In the genomic region with DNA sequence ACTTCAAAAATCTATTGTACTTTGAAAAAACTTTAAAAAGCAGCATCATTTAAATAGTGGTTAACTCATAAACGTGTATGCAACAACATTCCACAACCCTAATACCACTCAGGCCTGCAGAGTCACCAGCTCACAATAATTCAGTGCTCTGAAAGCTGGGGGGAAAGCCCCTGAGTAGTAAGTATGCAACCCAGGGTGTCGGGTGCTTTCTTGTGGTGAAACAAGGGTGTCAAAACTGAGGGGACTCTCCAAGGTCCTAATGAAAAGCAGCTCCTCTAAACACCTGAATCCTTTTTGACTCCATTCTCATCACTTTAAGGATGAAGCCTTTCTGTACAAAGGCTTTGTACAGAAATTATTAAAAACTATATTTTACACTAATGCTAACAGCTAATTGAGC, we compare ENCODE assay signal across 8 cellular contexts. TPM values are rescaled to one million over a fixed set of nuclear protein-coding genes. Genes with fewer than 3 reads are reported as not detected.
A peak's percentile ranks its signal among the peaks of the same experiment; 100 is the strongest.
DNase-seq lines count a peak whose midpoint lies in the region; ATAC-seq and TF ChIP-seq lines count a peak whose summit lies in the region.

No MANE protein-coding gene starts in this region.

- no peaks in the 10 kb centered on the region for H3K4me1 ChIP-seq in upper lobe of left lung
- peaks cover 0 to 6% (median 0%) of the 10 kb centered on the region in 9 donors for H3K4me1 ChIP-seq in heart right ventricle

- H3K36me3 ChIP-seq in upper lobe of left lung (peaks cover under 1 to 47% (median 18%) of the 10 kb centered on the region in 4 donors), heart right ventricle (peaks cover 0 to 93% (median 29%) of the 10 kb centered on the region in 9 donors)

- no peak for TF ChIP-seq CTCF in upper lobe of left lung (IDR thresholded peaks at IDR 0.05)
- TF ChIP-seq CTCF in heart right ventricle (IDR thresholded peaks at IDR 0.05): no peak

- 58 to 71% methylated on average over 2 of the region's 2 CpGs for WGBS in upper lobe of left lung, 2 donors
- WGBS in heart right ventricle, 2 donors: 86 to 88% methylated on average over 2 of the region's 2 CpGs

- H3K4me3 ChIP-seq in upper lobe of left lung (no peak overlapping the region), heart right ventricle (no peak overlapping the region)

- ATAC-seq in GM19023 (IDR thresholded peaks at IDR 0.05; ENCODE audit: unreplicated experiment): peak; percentile 99
- ATAC-seq in HG03097 (IDR thresholded peaks at IDR 0.05; ENCODE audit: low FRiP score, unreplicated experiment): peak; percentile 75
- no peak for ATAC-seq in upper lobe of left lung (ENCODE audit: low FRiP score in 2 of 2)
- no peak for ATAC-seq in heart right ventricle

- H3K27ac ChIP-seq in upper lobe of left lung (no peak overlapping the region), heart right ventricle (no peak overlapping the region)

- TF ChIP-seq POLR2A in upper lobe of left lung (IDR thresholded peaks at IDR 0.05): no peak

- peak in 2 of 3 experiments; percentile 18 to 23 for DNase-seq in activated CD8-positive, alpha-beta memory T cell treated with anti-CD3 and anti-CD28 coated beads for 48 hours (ENCODE audit: low read depth in 2 of 3, low spot score in 2 of 3)
- peak; percentile 42 to 58 (median 44) for DNase-seq in stimulated activated CD4-positive, alpha-beta T cell treated with anti-CD3 and anti-CD28 coated beads, TNF-alpha, amount 100 ng/mL, for 24 hours (ENCODE audit: low read depth in 3 of 3)
- DNase-seq in head of caudate nucleus (no peak), NCI-H1694 treated with DMSO at 0.1 percent for 48 hours (lab: John Stamatoyannopoulos, UW) (no peak), upper lobe of left lung (no peak), heart right ventricle (no peak)

- no peak for TF ChIP-seq EP300 in upper lobe of left lung (IDR thresholded peaks at IDR 0.05)

- H3K27me3 ChIP-seq in upper lobe of left lung: no peaks in the 10 kb centered on the region
- no peaks in the 10 kb centered on the region for H3K27me3 ChIP-seq in heart right ventricle

- H3K9me3 ChIP-seq in upper lobe of left lung (no peaks in the 10 kb centered on the region), heart right ventricle (no peaks in the 10 kb centered on the region)

- intact Hi-C loops in head of caudate nucleus (cut with DNase I) (no loop called here), heart right ventricle (cut with DNase I) (no loop called here)

RNA-seq across cellular contexts. Expression of a gene that starts 33.7 kb away (rescaled TPM):
- total RNA-seq in upper lobe of left lung (10 to 100 TPM; 30.3 to 89.7 (median 53.7) TPM), heart right ventricle (10 to 100 TPM; 22.3 to 37.9 (median 27.3) TPM)
- polyA plus RNA-seq in heart right ventricle: 10 to 100 TPM; 30.6 to 41.6 TPM

RNA-seq across cellular contexts. Expression of a gene that starts 34.2 kb away (rescaled TPM):
- total RNA-seq in upper lobe of left lung (10 to 100 TPM in 4 of 6 donors, 1 to 10 TPM in 2; 7.2 to 16.8 (median 11.5) TPM), heart right ventricle (10 to 100 TPM; 14.1 to 22.2 (median 17.8) TPM)
- polyA plus RNA-seq in heart right ventricle: 10 to 100 TPM; 17.6 to 19.4 TPM

RNA-seq across cellular contexts. Expression of a gene that starts 42.2 kb away (rescaled TPM):
- total RNA-seq in upper lobe of left lung: 10 to 100 TPM; 33.5 to 81.1 (median 69.2) TPM
- total RNA-seq in heart right ventricle: 10 to 100 TPM; 16.3 to 29.3 (median 23.7) TPM
- polyA plus RNA-seq in heart right ventricle: 10 to 100 TPM in 1 of 2 donors, 1 to 10 TPM in 1; 8.6 to 11.5 TPM

RNA-seq across cellular contexts. Expression of a gene that starts 50.4 kb away (rescaled TPM):
- 10 to 100 TPM in 5 of 6 donors, 1 to 10 TPM in 1; 8.3 to 78.9 (median 47.0) TPM for total RNA-seq in upper lobe of left lung
- 10 to 100 TPM; 42.5 to 60.8 (median 52.0) TPM for total RNA-seq in heart right ventricle
- polyA plus RNA-seq in heart right ventricle: 10 to 100 TPM; 29.9 to 30.9 TPM

Comparison
In these comparisons a context has a peak if more than half of its experiments do, and no peak if none do; other contexts are left out.
1. ATAC-seq: peak in GM19023 (single experiment) and HG03097 (single experiment); none in upper lobe of left lung (0 of 2) and heart right ventricle (0 of 8).
2. DNase-seq: peak in activated CD8-positive, alpha-beta memory T cell treated with anti-CD3 and anti-CD28 coated beads for 48 hours (2 of 3) and stimulated activated CD4-positive, alpha-beta T cell treated with anti-CD3 and anti-CD28 coated beads, TNF-alpha, amount 100 ng/mL, for 24 hours (3 of 3); none in head of caudate nucleus (0 of 42), NCI-H1694 treated with DMSO at 0.1 percent for 48 hours (single experiment), upper lobe of left lung (0 of 2) and heart right ventricle (0 of 2).